In the genomic region with DNA sequence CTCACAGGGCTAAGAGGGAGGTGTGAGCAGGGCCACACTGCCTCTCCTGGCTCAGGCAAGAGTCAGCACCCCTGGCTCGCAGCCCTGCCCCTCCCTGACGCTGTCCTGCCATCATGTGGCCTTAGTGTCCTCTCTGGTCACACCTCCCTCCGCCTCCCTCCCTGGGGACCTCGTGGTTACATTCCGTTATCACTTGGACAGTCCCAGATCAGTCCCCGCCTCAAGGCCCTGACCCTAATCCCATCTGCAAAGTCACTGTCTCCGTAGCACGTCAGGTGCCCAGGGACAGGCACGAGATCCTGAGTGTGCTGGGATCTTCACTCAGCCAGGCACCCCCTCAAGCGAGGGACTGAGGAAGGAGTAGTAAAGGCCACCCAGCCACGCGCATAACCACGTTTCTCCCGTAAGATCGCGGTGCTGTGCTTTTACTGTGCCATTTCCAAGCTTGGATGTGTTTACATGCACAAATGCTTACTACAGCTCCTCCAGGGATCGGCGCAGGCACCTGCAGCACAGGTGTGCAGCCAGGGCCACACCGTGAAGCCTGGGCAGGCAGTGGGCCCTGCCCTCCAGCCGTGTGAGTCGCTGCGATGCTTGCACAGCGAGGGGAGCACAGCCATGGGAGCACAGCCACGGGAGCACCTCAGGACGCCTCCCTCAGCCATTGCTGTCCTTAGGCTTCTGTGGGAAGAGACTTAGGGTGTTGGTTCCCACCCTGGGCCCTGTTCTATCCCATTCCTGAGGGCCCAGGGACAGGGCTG, we compare ENCODE assay signal across 1 cellular context.
TF ChIP-seq lines count a peak whose summit lies in the region.

No MANE protein-coding gene starts in this region.

TF ChIP-seq in K562, 482 proteins besides CTCF, POLR2A, EP300 and RAD21 (continued from another document and continues in another):
- TF ChIP-seq ZBTB40 (IDR thresholded peaks at IDR 0.05) (no peak), ZBTB40 (CRISPR knock-in tag; IDR thresholded peaks at IDR 0.05) (0 out of 2 replicates have a peak, but pooled peaks have one; percentile 39), CREB1 (IDR thresholded peaks at IDR 0.05) (no peak), CREB1 (CRISPR knock-in tag; IDR thresholded peaks at IDR 0.05) (peak; percentile 55; the same call in 1 of the 2 replicates), ZNF174 (CRISPR knock-in tag; IDR thresholded peaks at IDR 0.05) (no peak), SMAD4 (CRISPR knock-in tag; conservative IDR thresholded peaks at IDR 0.05) (peak; percentile 35; the same call in 1 of the 2 replicates), ZNF583 (CRISPR knock-in tag; IDR thresholded peaks at IDR 0.05) (0 out of 2 replicates have a peak, but pooled peaks have one; percentile 16), NFXL1 (CRISPR knock-in tag; IDR thresholded peaks at IDR 0.05) (no peak), FOXP4 (CRISPR knock-in tag; IDR thresholded peaks at IDR 0.05; ENCODE audit: borderline replicate concordance) (0 out of 2 replicates have a peak, but pooled peaks have one; percentile 66), GATA2 (CRISPR knock-in tag; IDR thresholded peaks at IDR 0.05) (peak; percentile 42; the same call in 1 of the 2 replicates), SLC30A9 (CRISPR knock-in tag; IDR thresholded peaks at IDR 0.05) (no peak), MAZ (CRISPR knock-in tag; conservative IDR thresholded peaks at IDR 0.05 in 1 of 2, IDR thresholded peaks at IDR 0.05 in 1 of 2) (peak; percentile 81 to 87), ZBTB33 (CRISPR knock-in tag; IDR thresholded peaks at IDR 0.05) (peak; percentile 65; the same call in 1 of the 2 replicates), RCOR1 (IDR thresholded peaks at IDR 0.05; ENCODE audit: borderline replicate concordance in 1 of 2, low read depth in 2 of 2, low read length in 2 of 2) (peak in 1 of 2 experiments; percentile 52; a peak in 1 of 4 replicates), SMARCE1 (IDR thresholded peaks at IDR 0.05) (peak; percentile 22; the same call in 1 of the 2 replicates), RAD51 (IDR thresholded peaks at IDR 0.05; ENCODE audit: borderline replicate concordance, low read depth) (peak; percentile 63), NRF1 (conservative IDR thresholded peaks at IDR 0.05 in 1 of 2, IDR thresholded peaks at IDR 0.05 in 1 of 2) (peak; percentile 28 to 52; a peak in 1 of 4 replicates), NR2C2 (CRISPR knock-in tag; IDR thresholded peaks at IDR 0.05) (no peak), NR2C2 (tag; IDR thresholded peaks at IDR 0.05) (peak; percentile 45), MYC (IDR thresholded peaks at IDR 0.05; ENCODE audit: low read depth, low read length) (peak; percentile 76), MYC (CRISPR knock-in tag; IDR thresholded peaks at IDR 0.05; ENCODE audit: borderline replicate concordance, low read depth) (no peak), TCF3 (CRISPR knock-in tag; IDR thresholded peaks at IDR 0.05) (peak; percentile 20; the same call in 1 of the 2 replicates), NCOA2 (IDR thresholded peaks at IDR 0.05; ENCODE audit: partially characterized antibody in 2 of 2) (no peak), FOXP1 (CRISPR knock-in tag; IDR thresholded peaks at IDR 0.05) (0 out of 2 replicates have a peak, but pooled peaks have one; percentile 54), CBX2 (IDR thresholded peaks at IDR 0.05; ENCODE audit: insufficient read depth, low read length, poor library complexity, severe bottlenecking) (no peak), KDM4B (IDR thresholded peaks at IDR 0.05; ENCODE audit: borderline replicate concordance in 2 of 2, low read depth in 1 of 2) (no peak)
- TF ChIP-seq, protein P1, sequence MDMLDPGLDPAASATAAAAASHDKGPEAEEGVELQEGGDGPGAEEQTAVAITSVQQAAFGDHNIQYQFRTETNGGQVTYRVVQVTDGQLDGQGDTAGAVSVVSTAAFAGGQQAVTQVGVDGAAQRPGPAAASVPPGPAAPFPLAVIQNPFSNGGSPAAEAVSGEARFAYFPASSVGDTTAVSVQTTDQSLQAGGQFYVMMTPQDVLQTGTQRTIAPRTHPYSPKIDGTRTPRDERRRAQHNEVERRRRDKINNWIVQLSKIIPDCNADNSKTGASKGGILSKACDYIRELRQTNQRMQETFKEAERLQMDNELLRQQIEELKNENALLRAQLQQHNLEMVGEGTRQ (CRISPR knock-in tag; IDR thresholded peaks at IDR 0.05) = peak; percentile 56
- TF ChIP-seq, protein P2, sequence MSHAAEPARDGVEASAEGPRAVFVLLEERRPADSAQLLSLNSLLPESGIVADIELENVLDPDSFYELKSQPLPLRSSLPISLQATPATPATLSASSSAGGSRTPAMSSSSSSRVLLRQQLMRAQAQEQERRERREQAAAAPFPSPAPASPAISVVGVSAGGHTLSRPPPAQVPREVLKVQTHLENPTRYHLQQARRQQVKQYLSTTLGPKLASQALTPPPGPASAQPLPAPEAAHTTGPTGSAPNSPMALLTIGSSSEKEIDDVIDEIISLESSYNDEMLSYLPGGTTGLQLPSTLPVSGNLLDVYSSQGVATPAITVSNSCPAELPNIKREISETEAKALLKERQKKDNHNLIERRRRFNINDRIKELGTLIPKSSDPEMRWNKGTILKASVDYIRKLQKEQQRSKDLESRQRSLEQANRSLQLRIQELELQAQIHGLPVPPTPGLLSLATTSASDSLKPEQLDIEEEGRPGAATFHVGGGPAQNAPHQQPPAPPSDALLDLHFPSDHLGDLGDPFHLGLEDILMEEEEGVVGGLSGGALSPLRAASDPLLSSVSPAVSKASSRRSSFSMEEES (CRISPR knock-in tag; IDR thresholded peaks at IDR 0.05) = peak; percentile 50
- TF ChIP-seq, protein P3, sequence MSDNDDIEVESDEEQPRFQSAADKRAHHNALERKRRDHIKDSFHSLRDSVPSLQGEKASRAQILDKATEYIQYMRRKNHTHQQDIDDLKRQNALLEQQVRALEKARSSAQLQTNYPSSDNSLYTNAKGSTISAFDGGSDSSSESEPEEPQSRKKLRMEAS (CRISPR knock-in tag; IDR thresholded peaks at IDR 0.05) = peak; percentile 95
- TF ChIP-seq, protein P4, sequence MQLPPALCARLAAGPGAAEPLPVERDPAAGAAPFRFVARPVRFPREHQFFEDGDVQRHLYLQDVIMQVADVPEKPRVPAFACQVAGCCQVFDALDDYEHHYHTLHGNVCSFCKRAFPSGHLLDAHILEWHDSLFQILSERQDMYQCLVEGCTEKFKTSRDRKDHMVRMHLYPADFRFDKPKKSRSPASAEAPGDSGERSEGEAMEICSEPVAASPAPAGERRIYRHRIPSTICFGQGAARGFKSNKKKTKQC (CRISPR knock-in tag; IDR thresholded peaks at IDR 0.05) = peak; percentile 93; the same call in 1 of the 2 replicates
- TF ChIP-seq, protein P5, sequence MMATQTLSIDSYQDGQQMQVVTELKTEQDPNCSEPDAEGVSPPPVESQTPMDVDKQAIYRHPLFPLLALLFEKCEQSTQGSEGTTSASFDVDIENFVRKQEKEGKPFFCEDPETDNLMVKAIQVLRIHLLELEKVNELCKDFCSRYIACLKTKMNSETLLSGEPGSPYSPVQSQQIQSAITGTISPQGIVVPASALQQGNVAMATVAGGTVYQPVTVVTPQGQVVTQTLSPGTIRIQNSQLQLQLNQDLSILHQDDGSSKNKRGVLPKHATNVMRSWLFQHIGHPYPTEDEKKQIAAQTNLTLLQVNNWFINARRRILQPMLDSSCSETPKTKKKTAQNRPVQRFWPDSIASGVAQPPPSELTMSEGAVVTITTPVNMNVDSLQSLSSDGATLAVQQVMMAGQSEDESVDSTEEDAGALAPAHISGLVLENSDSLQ (IDR thresholded peaks at IDR 0.05) = 0 out of 2 replicates have a peak, but pooled peaks have one; percentile 6
- TF ChIP-seq, protein P6, sequence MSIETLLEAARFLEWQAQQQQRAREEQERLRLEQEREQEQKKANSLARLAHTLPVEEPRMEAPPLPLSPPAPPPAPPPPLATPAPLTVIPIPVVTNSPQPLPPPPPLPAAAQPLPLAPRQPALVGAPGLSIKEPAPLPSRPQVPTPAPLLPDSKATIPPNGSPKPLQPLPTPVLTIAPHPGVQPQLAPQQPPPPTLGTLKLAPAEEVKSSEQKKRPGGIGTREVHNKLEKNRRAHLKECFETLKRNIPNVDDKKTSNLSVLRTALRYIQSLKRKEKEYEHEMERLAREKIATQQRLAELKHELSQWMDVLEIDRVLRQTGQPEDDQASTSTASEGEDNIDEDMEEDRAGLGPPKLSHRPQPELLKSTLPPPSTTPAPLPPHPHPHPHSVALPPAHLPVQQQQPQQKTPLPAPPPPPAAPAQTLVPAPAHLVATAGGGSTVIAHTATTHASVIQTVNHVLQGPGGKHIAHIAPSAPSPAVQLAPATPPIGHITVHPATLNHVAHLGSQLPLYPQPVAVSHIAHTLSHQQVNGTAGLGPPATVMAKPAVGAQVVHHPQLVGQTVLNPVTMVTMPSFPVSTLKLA (conservative IDR thresholded peaks at IDR 0.05) = peak; percentile 62 to 78; a peak in 3 of 4 replicates
